1 cellular context compared by ENCODE assay signal in genomic region chr12:13093191-13093849, GRCh38.
TF ChIP-seq lines count a peak whose summit lies in the region.

No MANE protein-coding gene starts in this region.

TF ChIP-seq in HEK293, 187 proteins besides CTCF, POLR2A, EP300 and RAD21:
- TF ChIP-seq SP3 (tag by site-specific recombination; IDR thresholded peaks at IDR 0.05), result no peak
- TF ChIP-seq, protein P1, sequence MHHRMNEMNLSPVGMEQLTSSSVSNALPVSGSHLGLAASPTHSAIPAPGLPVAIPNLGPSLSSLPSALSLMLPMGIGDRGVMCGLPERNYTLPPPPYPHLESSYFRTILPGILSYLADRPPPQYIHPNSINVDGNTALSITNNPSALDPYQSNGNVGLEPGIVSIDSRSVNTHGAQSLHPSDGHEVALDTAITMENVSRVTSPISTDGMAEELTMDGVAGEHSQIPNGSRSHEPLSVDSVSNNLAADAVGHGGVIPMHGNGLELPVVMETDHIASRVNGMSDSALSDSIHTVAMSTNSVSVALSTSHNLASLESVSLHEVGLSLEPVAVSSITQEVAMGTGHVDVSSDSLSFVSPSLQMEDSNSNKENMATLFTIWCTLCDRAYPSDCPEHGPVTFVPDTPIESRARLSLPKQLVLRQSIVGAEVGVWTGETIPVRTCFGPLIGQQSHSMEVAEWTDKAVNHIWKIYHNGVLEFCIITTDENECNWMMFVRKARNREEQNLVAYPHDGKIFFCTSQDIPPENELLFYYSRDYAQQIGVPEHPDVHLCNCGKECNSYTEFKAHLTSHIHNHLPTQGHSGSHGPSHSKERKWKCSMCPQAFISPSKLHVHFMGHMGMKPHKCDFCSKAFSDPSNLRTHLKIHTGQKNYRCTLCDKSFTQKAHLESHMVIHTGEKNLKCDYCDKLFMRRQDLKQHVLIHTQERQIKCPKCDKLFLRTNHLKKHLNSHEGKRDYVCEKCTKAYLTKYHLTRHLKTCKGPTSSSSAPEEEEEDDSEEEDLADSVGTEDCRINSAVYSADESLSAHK (tag by site-specific recombination; IDR thresholded peaks at IDR 0.05), result peak; percentile 32; the same call in 1 of the 2 replicates
- no peak for TF ChIP-seq ZNF843 (tag by site-specific recombination; IDR thresholded peaks at IDR 0.05)
- no peak for TF ChIP-seq SCRT1 (tag by site-specific recombination; IDR thresholded peaks at IDR 0.05; ENCODE audit: borderline replicate concordance)
- TF ChIP-seq REPIN1 (tag by site-specific recombination; IDR thresholded peaks at IDR 0.05; ENCODE audit: low read depth), result no peak
- no peak for TF ChIP-seq WT1 (tag by site-specific recombination; IDR thresholded peaks at IDR 0.05)
- no peak for TF ChIP-seq PRDM1 (tag by site-specific recombination; IDR thresholded peaks at IDR 0.05)
- no peak for TF ChIP-seq ZNF768 (tag by site-specific recombination; IDR thresholded peaks at IDR 0.05)
- no peak for TF ChIP-seq ZNF416 (tag by site-specific recombination; IDR thresholded peaks at IDR 0.05)
- TF ChIP-seq KLF7 (tag by site-specific recombination; IDR thresholded peaks at IDR 0.05; ENCODE audit: borderline replicate concordance), result no peak
- TF ChIP-seq TCF7L2 (IDR thresholded peaks at IDR 0.05; ENCODE audit: borderline replicate concordance, low read depth, low read length), result no peak
- TF ChIP-seq ZNF37A (tag by site-specific recombination; IDR thresholded peaks at IDR 0.05), result no peak
- no peak for TF ChIP-seq ZNF747 (tag by site-specific recombination; IDR thresholded peaks at IDR 0.05)
- TF ChIP-seq ZNF692 (tag by site-specific recombination; IDR thresholded peaks at IDR 0.05), result no peak
- TF ChIP-seq, protein P2, sequence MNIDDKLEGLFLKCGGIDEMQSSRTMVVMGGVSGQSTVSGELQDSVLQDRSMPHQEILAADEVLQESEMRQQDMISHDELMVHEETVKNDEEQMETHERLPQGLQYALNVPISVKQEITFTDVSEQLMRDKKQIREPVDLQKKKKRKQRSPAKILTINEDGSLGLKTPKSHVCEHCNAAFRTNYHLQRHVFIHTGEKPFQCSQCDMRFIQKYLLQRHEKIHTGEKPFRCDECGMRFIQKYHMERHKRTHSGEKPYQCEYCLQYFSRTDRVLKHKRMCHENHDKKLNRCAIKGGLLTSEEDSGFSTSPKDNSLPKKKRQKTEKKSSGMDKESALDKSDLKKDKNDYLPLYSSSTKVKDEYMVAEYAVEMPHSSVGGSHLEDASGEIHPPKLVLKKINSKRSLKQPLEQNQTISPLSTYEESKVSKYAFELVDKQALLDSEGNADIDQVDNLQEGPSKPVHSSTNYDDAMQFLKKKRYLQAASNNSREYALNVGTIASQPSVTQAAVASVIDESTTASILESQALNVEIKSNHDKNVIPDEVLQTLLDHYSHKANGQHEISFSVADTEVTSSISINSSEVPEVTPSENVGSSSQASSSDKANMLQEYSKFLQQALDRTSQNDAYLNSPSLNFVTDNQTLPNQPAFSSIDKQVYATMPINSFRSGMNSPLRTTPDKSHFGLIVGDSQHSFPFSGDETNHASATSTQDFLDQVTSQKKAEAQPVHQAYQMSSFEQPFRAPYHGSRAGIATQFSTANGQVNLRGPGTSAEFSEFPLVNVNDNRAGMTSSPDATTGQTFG (tag by site-specific recombination; IDR thresholded peaks at IDR 0.05; ENCODE audit: borderline replicate concordance), result no peak
- no peak for TF ChIP-seq ZNF202 (tag by site-specific recombination; IDR thresholded peaks at IDR 0.05; ENCODE audit: borderline replicate concordance)
- peak; percentile 57 for TF ChIP-seq ZNF335 (tag by site-specific recombination; conservative IDR thresholded peaks at IDR 0.05)
- no peak for TF ChIP-seq ZNF639 (tag by site-specific recombination; IDR thresholded peaks at IDR 0.05)
